In genomic region chr18:31645411-31645810, GRCh38 we compare ENCODE assay signal across 10 cellular contexts. TPM values are rescaled to one million over a fixed set of nuclear protein-coding genes. Genes with fewer than 3 reads are reported as not detected.
"Had no signal": no experiment of that assay in that cellular context is flagged by ENCODE, and none has a peak within 500 bp of the region (broad histone marks: within the 10 kb centered on the region; RNA-seq: fewer than 3 reads in every experiment).

No MANE protein-coding gene starts in this region.

- H3K4me3 Mint-ChIP-seq: H9, IgD-negative memory B cell had no signal

- H3K27ac ChIP-seq: GM23248, HL-60, KMS-11 had no signal

- H3K4me3 ChIP-seq: GM23248 had no signal

- H3K9me3 Mint-ChIP-seq: H9, IgD-negative memory B cell had no signal

- H3K4me2 ChIP-seq: KMS-11 had no signal

- ATAC-seq: HepG2 had no signal

- H3K36me3 Mint-ChIP-seq: IgD-negative memory B cell had no signal

- DNase-seq: GM23248, H9, HCEC 1CT, KBM-7 had no signal

- H2AFZ ChIP-seq: GM23248 had no signal

RNA-seq across cellular contexts. Expression of gene B4GALT6, which starts 39.0 kb away (rescaled TPM):
- polyA plus RNA-seq: IgD-negative memory B cell had no signal

RNA-seq across cellular contexts. Expression of gene TTR, which starts 53.7 kb away (rescaled TPM):
- total RNA-seq: GM23248, H1, H9, HT1080 had no signal
- polyA plus RNA-seq: GM23248, H1, IgD-negative memory B cell had no signal
